Comparison of ENCODE assay signal across 8 cellular contexts in genomic region chr4:82373816-82374740, GRCh38. TPM values are rescaled to one million over a fixed set of nuclear protein-coding genes. Genes with fewer than 3 reads are reported as not detected.
A peak's percentile ranks its signal among the peaks of the same experiment; 100 is the strongest.
DNase-seq lines count a peak whose midpoint lies in the region; ATAC-seq and TF ChIP-seq lines count a peak whose summit lies in the region.

TSS of gene HNRNPD (minus strand) at chr4:82373991. CDS start at chr4:82373678, 313 bp downstream.

- peak; percentile 82 to 96 (median 93) for DNase-seq in CD8-positive, alpha-beta memory T cell
- peak; percentile 98 for DNase-seq in HS-5 (ENCODE audit: low read depth)
- peak; percentile 92 for DNase-seq in NK-92 treated with Interleukin-12 subunit alpha and Interleukin-12 subunit beta, amount 100 ng/mL, for 24 hours (lab: John Stamatoyannopoulos, UW)
- peak; percentile 93 for DNase-seq in activated CD8-positive, alpha-beta memory T cell treated with anti-CD3 and anti-CD28 coated beads for 24 hours
- peak; percentile 88 for DNase-seq in effector CD8-positive, alpha-beta T cell (lab: John Stamatoyannopoulos, UW)
- peak; percentile 98 for DNase-seq in lung (ENCODE audit: low spot score)
- peak; percentile 74 to 86 (median 84) for DNase-seq in stimulated activated CD4-positive, alpha-beta T cell treated with anti-CD3 and anti-CD28 coated beads, TNF-alpha, amount 100 ng/mL, for 4 hours (ENCODE audit: low read depth in 3 of 3)

- peak within 1 kb of the TSS; percentile 78 for H3K4me3 ChIP-seq in CD8-positive, alpha-beta memory T cell (ENCODE audit: low read length)
- H3K4me3 ChIP-seq in lung, result peak within 1 kb of the TSS; percentile 99

- peak within 1 kb of the TSS; percentile 94 to 99 (median 98) for H3K4me3 Mint-ChIP-seq in CD8-positive, alpha-beta memory T cell

- H3K9me3 ChIP-seq in CD8-positive, alpha-beta memory T cell (ENCODE audit: low read length), result no peaks in the 10 kb centered on the region
- no peaks in the 10 kb centered on the region for H3K9me3 ChIP-seq in lung (ENCODE audit: control insufficient read depth in 2 of 2, insufficient read depth in 1 of 2, low read length in 1 of 2)

- peaks cover 0 to 11% of the 10 kb centered on the region in 2 donors for H3K27me3 Mint-ChIP-seq in CD8-positive, alpha-beta memory T cell

- H3K27ac ChIP-seq in CD8-positive, alpha-beta memory T cell (ENCODE audit: low read depth, low read length), result peak within 1 kb of the TSS; percentile 92
- peak within 1 kb of the TSS; percentile 97 to 98 for H3K27ac ChIP-seq in lung (ENCODE audit: low read depth in 1 of 2, low read length in 1 of 2)

- peaks cover 0 to 48% (median 8%) of the 10 kb centered on the region in 3 donors for H3K36me3 Mint-ChIP-seq in CD8-positive, alpha-beta memory T cell

- peaks cover 45% of the 10 kb centered on the region for H3K4me1 ChIP-seq in CD8-positive, alpha-beta memory T cell (ENCODE audit: insufficient read depth, low read length)
- H3K4me1 ChIP-seq in lung (ENCODE audit: control insufficient read depth in 2 of 2, insufficient read depth in 2 of 2, low read length in 2 of 2), result peaks cover 3 to 8% of the 10 kb centered on the region in 2 donors

- WGBS in lung, 2 donors, result 0% methylated on average over 78 to 85 of the region's 85 CpGs

- H3K9me3 Mint-ChIP-seq in CD8-positive, alpha-beta memory T cell, result no peaks in the 10 kb centered on the region

- H3K4me1 Mint-ChIP-seq in CD8-positive, alpha-beta memory T cell, result peaks cover 44 to 62% (median 58%) of the 10 kb centered on the region in 3 donors

- CTCF ChIA-PET in CD8-positive, alpha-beta memory T cell (lab: Charles Lee), result interaction anchor here (0.6 to 1.9 kb wide), 8 partner anchors 8 to 89 kb away, joined by 3 to 16 read pairs (median 4); partner anchors contain the start of gene HNRNPDL

- peak; percentile 86 for ATAC-seq in GM19468 (IDR thresholded peaks at IDR 0.05; ENCODE audit: extremely low read depth, unreplicated experiment)
- ATAC-seq in lung (ENCODE audit: insufficient read depth, low FRiP score), result peak; percentile 93

- H3K36me3 ChIP-seq in CD8-positive, alpha-beta memory T cell (ENCODE audit: insufficient read depth, low read length), result no peaks in the 10 kb centered on the region
- no peaks in the 10 kb centered on the region for H3K36me3 ChIP-seq in lung (ENCODE audit: control insufficient read depth in 2 of 2, insufficient read depth in 2 of 2, low read length in 2 of 2)

- POLR2A ChIA-PET in CD8-positive, alpha-beta memory T cell (lab: Charles Lee), result interaction anchor here (0.5 to 3.2 kb wide), 13 partner anchors 10 to 911 kb away, joined by 3 to 102 read pairs (median 4); partner anchors contain the start of genes COPS4, COQ2, ENOPH1 and HNRNPDL

- no peaks in the 10 kb centered on the region for H3K27me3 ChIP-seq in CD8-positive, alpha-beta memory T cell (ENCODE audit: insufficient read depth, low read length, poor library complexity, severe bottlenecking)
- H3K27me3 ChIP-seq in lung (ENCODE audit: control insufficient read depth, insufficient read depth), result no peaks in the 10 kb centered on the region

- peak within 1 kb of the TSS; percentile 96 to 100 (median 99) for H3K27ac Mint-ChIP-seq in CD8-positive, alpha-beta memory T cell

- TF ChIP-seq CTCF in lung (IDR thresholded peaks at IDR 0.05; ENCODE audit: control extremely low read depth, extremely low read depth), result no peak

RNA-seq across cellular contexts. Expression of gene HNRNPD, which starts in this region (rescaled TPM):
- total RNA-seq in CD8-positive, alpha-beta memory T cell, result 100 to 1,000 TPM; 452 to 475 TPM
- 271 TPM for polyA plus RNA-seq in CD8-positive, alpha-beta memory T cell
- total RNA-seq in lung, result 100 to 1,000 TPM; 118 to 181 TPM
- 100 to 1,000 TPM; 134 to 152 TPM for polyA plus RNA-seq in lung

Comparison
In these comparisons a context has a peak if more than half of its experiments do, and no peak if none do; other contexts are left out.
1. Peak in every context shown above with its lines: DNase-seq, ATAC-seq, H3K4me3 ChIP-seq and H3K27ac ChIP-seq.